ENCODE assay signal across 7 cellular contexts in genomic region chr2:55431982-55432627, GRCh38. TPM values are rescaled to one million over a fixed set of nuclear protein-coding genes. Genes with fewer than 3 reads are reported as not detected.
DNase-seq lines count a peak whose midpoint lies in the region; ATAC-seq and TF ChIP-seq lines count a peak whose summit lies in the region.

No MANE protein-coding gene starts in this region.

- H3K4me2 ChIP-seq in neural progenitor cell, result no peak overlapping the region

- no peak overlapping the region for H3K4me3 Mint-ChIP-seq in neural progenitor cell

- no peaks in the 10 kb centered on the region for H3K36me3 Mint-ChIP-seq in neural progenitor cell

- H3F3A ChIP-seq in neural progenitor cell (ENCODE audit: low read depth), result no peaks in the 10 kb centered on the region

- H3K27ac ChIP-seq in HEK293 (ENCODE audit: extremely low read depth, low read depth, low read length), result no peak overlapping the region
- H3K27ac ChIP-seq in esophagus muscularis mucosa (replicated peaks in 1 of 4), result peak overlapping the region in 1 of 4 donors; percentile 9
- H3K27ac ChIP-seq in neural progenitor cell, result no peak overlapping the region

- no peaks in the 10 kb centered on the region for H4K20me1 ChIP-seq in neural progenitor cell (ENCODE audit: low read depth)

- H3K9me3 Mint-ChIP-seq in neural progenitor cell, result no peaks in the 10 kb centered on the region

- WGBS in esophagus muscularis mucosa, result 37% methylated on average over 3 of the region's 3 CpGs

- CTCF ChIA-PET in GM10248 (lab: Yijun Ruan, JAX), result interaction anchor here (0.8 to 1.3 kb wide), 5 partner anchors 13 to 278 kb away, joined by 3 to 6 read pairs (median 4); partner anchors contain the start of gene CCDC88A
- CTCF ChIA-PET in HEK293 (lab: Yijun Ruan, JAX), result interaction anchor here (0.6 to 1.6 kb wide), 19 partner anchors 9 to 1846 kb away, joined by 3 to 6 read pairs (median 3); partner anchors contain the start of genes CFAP36 and MTIF2

- ATAC-seq in HG03565 (IDR thresholded peaks at IDR 0.05; ENCODE audit: unreplicated experiment), result no peak

- no peak for TF ChIP-seq EP300 in esophagus muscularis mucosa (IDR thresholded peaks at IDR 0.05)

- POLR2A ChIA-PET in GM10248 (lab: Yijun Ruan, JAX), result no interaction called here
- POLR2A ChIA-PET in HEK293 (lab: Yijun Ruan, JAX), result interaction anchor here (3.9 kb wide), 1 partner anchor 13 kb away, joined by 14 read pairs; the partner anchor contains the start of gene CCDC88A

- intact Hi-C loops in esophagus muscularis mucosa (cut with DNase I), result no loop called here

- no peaks in the 10 kb centered on the region for H3K27me3 ChIP-seq in esophagus muscularis mucosa
- no peaks in the 10 kb centered on the region for H3K27me3 ChIP-seq in neural progenitor cell

- peak; percentile 60 for TF ChIP-seq CTCF in GM10248 (IDR thresholded peaks at IDR 0.05; ENCODE audit: control extremely low read depth, extremely low read depth, low read depth, missing control alignments)
- TF ChIP-seq CTCF in HEK293 (tag by site-specific recombination; IDR thresholded peaks at IDR 0.05), result no peak
- peak; percentile 58 to 71 (median 66) for TF ChIP-seq CTCF in esophagus muscularis mucosa (IDR thresholded peaks at IDR 0.05)
- peak; percentile 66 for TF ChIP-seq CTCF in neural progenitor cell (IDR thresholded peaks at IDR 0.05)

- H3K4me3 ChIP-seq in HEK293 (ENCODE audit: low read depth, low read length) (no peak overlapping the region), esophagus muscularis mucosa (no peak overlapping the region), neural progenitor cell (no peak overlapping the region)

- no peak overlapping the region for H3K9ac ChIP-seq in neural progenitor cell

- H3K4me1 ChIP-seq in HEK293 (ENCODE audit: control insufficient read depth, insufficient read depth, low read length) (no peaks in the 10 kb centered on the region), esophagus muscularis mucosa (peaks cover 0 to 9% (median 2%) of the 10 kb centered on the region in 4 donors), neural progenitor cell (no peaks in the 10 kb centered on the region)

- H3K4me1 Mint-ChIP-seq in neural progenitor cell, result peaks cover 4% of the 10 kb centered on the region

- peak overlapping the region; percentile 80 for H2AFZ ChIP-seq in neural progenitor cell (replicated peaks)

- H3K36me3 ChIP-seq in HEK293 (ENCODE audit: control insufficient read depth in 2 of 2, insufficient read depth in 1 of 2, low read length in 2 of 2), result no peaks in the 10 kb centered on the region
- H3K36me3 ChIP-seq in esophagus muscularis mucosa, result no peaks in the 10 kb centered on the region
- H3K36me3 ChIP-seq in neural progenitor cell, result no peaks in the 10 kb centered on the region

- no peak for TF ChIP-seq POLR2A in esophagus muscularis mucosa (IDR thresholded peaks at IDR 0.05; ENCODE audit: low read depth)

- H3K27me3 Mint-ChIP-seq in neural progenitor cell (ENCODE audit: insufficient read depth, low read depth), result peaks cover 3% of the 10 kb centered on the region

- DNase-seq in GM10248 (ENCODE audit: extremely low spot score) (peak; percentile 45), RPMI7951 (ENCODE audit: low read depth) (peak; percentile 51), esophagus muscularis mucosa (ENCODE audit: extremely low spot score) (no peak), neural progenitor cell (ENCODE audit: low spot score) (peak; percentile 38), HK-2 (ENCODE audit: unreplicated experiment) (no peak)

- H3K9me3 ChIP-seq in HEK293 (ENCODE audit: control insufficient read depth, insufficient read depth, low read depth, low read length) (no peaks in the 10 kb centered on the region), esophagus muscularis mucosa (no peaks in the 10 kb centered on the region), neural progenitor cell (ENCODE audit: low read depth) (no peaks in the 10 kb centered on the region)

- H3K79me2 ChIP-seq in neural progenitor cell (ENCODE audit: low read depth), result no peaks in the 10 kb centered on the region

- H3K27ac Mint-ChIP-seq in neural progenitor cell, result no peak overlapping the region

TF ChIP-seq in HEK293, 187 proteins besides CTCF, POLR2A, EP300 and RAD21:
- no peak for TF ChIP-seq ZNF624 (tag by site-specific recombination; IDR thresholded peaks at IDR 0.05)
- TF ChIP-seq KLF9 (tag by site-specific recombination; IDR thresholded peaks at IDR 0.05; ENCODE audit: low read depth), result no peak
- peak; percentile 46 for TF ChIP-seq ZNF654 (tag by site-specific recombination; IDR thresholded peaks at IDR 0.05; ENCODE audit: low read depth)

RNA-seq across cellular contexts. Expression of gene CCDC88A, which starts 12.4 kb away (rescaled TPM):
- 62.5 and 86.3 TPM in 2 replicates for total RNA-seq in RPMI7951 (2014; rRNA removed; shearing (Covaris generic))
- total RNA-seq in esophagus muscularis mucosa, result 10 to 100 TPM; 29.7 to 58.6 (median 38.5) TPM
- 123 and 182 TPM in 2 replicates for total RNA-seq in neural progenitor cell (ENCODE audit: low replicate concordance)

Comparison
In these comparisons a context has a peak if more than half of its experiments do, and no peak if none do; other contexts are left out.
1. DNase-seq: peak in GM10248 (single experiment), RPMI7951 (single experiment) and neural progenitor cell (single experiment); none in esophagus muscularis mucosa (single experiment) and HK-2 (single experiment).